In genomic region chr7:26167293-26167934, GRCh38 we compare ENCODE assay signal across 11 cellular contexts. TPM values are rescaled to one million over a fixed set of nuclear protein-coding genes. Genes with fewer than 3 reads are reported as not detected.
A peak's percentile ranks its signal among the peaks of the same experiment; 100 is the strongest.
DNase-seq lines count a peak whose midpoint lies in the region; ATAC-seq and TF ChIP-seq lines count a peak whose summit lies in the region.
"Had no signal": no experiment of that assay in that cellular context is flagged by ENCODE, and none has a peak within 500 bp of the region (broad histone marks: within the 10 kb centered on the region; RNA-seq: fewer than 3 reads in every experiment).

No MANE protein-coding gene starts in this region.

- H3K36me3 ChIP-seq in BE2C: no peaks in the 10 kb centered on the region

- DNase-seq in activated effector memory CD4-positive, alpha-beta T cell treated with anti-CD3 and anti-CD28 coated beads, Interleukin-2, amount 50 U/mL, for 16 hours: peak; percentile 67
- DNase-seq in activated effector memory CD4-positive, alpha-beta T cell treated with Interleukin-2 at 50 U/mL for 16 hours: no peak
- DNase-seq in activated CD4-positive, alpha-beta T cell treated with anti-CD3 and anti-CD28 coated beads, Interleukin-2, amount 10 ng/mL, durations not matched to agents 7 days and 5 days: no peak
- DNase-seq in stimulated activated naive CD8-positive, alpha-beta T cell treated with anti-CD3 and anti-CD28 coated beads, Interleukin-15, Interleukin-2, amounts not matched to agents 100 U/mL and 50 U/mL, for 24 hours: no peak
- no peak for DNase-seq in BE2C
- no peak for DNase-seq in NCI-H345 (lab: John Stamatoyannopoulos, UW)
- DNase-seq in H4 (ENCODE audit: low spot score): no peak
- DNase-seq: NCI-H524 treated with DMSO at 0.1 percent for 48 hours had no signal

- no peak overlapping the region for H3K4me3 ChIP-seq in BE2C (ENCODE audit: low read depth, low read length)
- H3K4me3 ChIP-seq: BLaER1 had no signal

- peaks cover 45% of the 10 kb centered on the region for H3K4me1 Mint-ChIP-seq in activated CD4-positive, alpha-beta T cell treated with anti-CD3 and anti-CD28 coated beads, Interleukin-2, amount 10 ng/mL, durations not matched to agents 7 days and 5 days
- H3K4me1 Mint-ChIP-seq: nephron had no signal

- TF ChIP-seq CTCF in BE2C (IDR thresholded peaks at IDR 0.05; ENCODE audit: low read depth, low read length): no peak

- POLR2A ChIA-PET in activated CD4-positive, alpha-beta T cell treated with anti-CD3 and anti-CD28 coated beads, Interleukin-2, amount 10 ng/mL, durations not matched to agents 7 days and 5 days (lab: Charles Lee): interaction anchor here (0.6 to 0.8 kb wide), 4 partner anchors 20 to 99 kb away, joined by 3 to 8 read pairs (median 3); no protein-coding TSS in a partner anchor

- ATAC-seq in HG02885 (IDR thresholded peaks at IDR 0.05; ENCODE audit: poor library complexity, unreplicated experiment): peak; percentile 56
- peak; percentile 55 for ATAC-seq in stimulated activated naive CD8-positive, alpha-beta T cell treated with anti-CD3 and anti-CD28 coated beads, Interleukin-15, Interleukin-2, amounts not matched to agents 100 U/mL and 50 U/mL, for 24 hours

- no peaks in the 10 kb centered on the region for H3K27me3 ChIP-seq in BE2C
- H3K27me3 ChIP-seq: BLaER1 had no signal

- H3K9me3 ChIP-seq in BE2C: no peaks in the 10 kb centered on the region

- H3K27ac Mint-ChIP-seq in activated CD4-positive, alpha-beta T cell treated with anti-CD3 and anti-CD28 coated beads, Interleukin-2, amount 10 ng/mL, durations not matched to agents 7 days and 5 days: peak overlapping the region; percentile 63

- CTCF ChIA-PET in activated CD4-positive, alpha-beta T cell treated with anti-CD3 and anti-CD28 coated beads, Interleukin-2, amount 10 ng/mL, durations not matched to agents 7 days and 5 days (lab: Charles Lee): interaction anchor here (1.2 to 2.4 kb wide), 3 partner anchors 12 to 15 kb away, joined by 3 to 16 read pairs (median 5); partner anchors contain the start of gene NFE2L3

- peaks cover 3% of the 10 kb centered on the region for H3K9me3 Mint-ChIP-seq in activated CD4-positive, alpha-beta T cell treated with anti-CD3 and anti-CD28 coated beads, Interleukin-2, amount 10 ng/mL, durations not matched to agents 7 days and 5 days

- H3K4me1 ChIP-seq in BE2C: no peaks in the 10 kb centered on the region
- H3K4me1 ChIP-seq: BLaER1 had no signal

- H3K27me3 Mint-ChIP-seq in activated CD4-positive, alpha-beta T cell treated with anti-CD3 and anti-CD28 coated beads, Interleukin-2, amount 10 ng/mL, durations not matched to agents 7 days and 5 days: no peaks in the 10 kb centered on the region

- H3K36me3 Mint-ChIP-seq in activated CD4-positive, alpha-beta T cell treated with anti-CD3 and anti-CD28 coated beads, Interleukin-2, amount 10 ng/mL, durations not matched to agents 7 days and 5 days (ENCODE audit: low read depth): peaks cover 35% of the 10 kb centered on the region

- H3K4me3 Mint-ChIP-seq in activated CD4-positive, alpha-beta T cell treated with anti-CD3 and anti-CD28 coated beads, Interleukin-2, amount 10 ng/mL, durations not matched to agents 7 days and 5 days: no peak overlapping the region
- H3K4me3 Mint-ChIP-seq: nephron had no signal

RNA-seq across cellular contexts. Expression of gene NFE2L3, which starts 15.4 kb away (rescaled TPM):
- 10 to 100 TPM; 12.0 to 15.3 TPM for total RNA-seq in activated CD4-positive, alpha-beta T cell treated with anti-CD3 and anti-CD28 coated beads, Interleukin-2, amount 10 ng/mL, durations not matched to agents 7 days and 5 days
- 4.2 TPM for polyA plus RNA-seq in BE2C (2012; ENCODE audit: insufficient read depth, insufficient read length, low read depth)
- total RNA-seq in H4 (2014; rRNA removed; shearing (Covaris generic)): 34.1 and 34.9 TPM in 2 replicates

RNA-seq across cellular contexts. Expression of gene HNRNPA2B1, which starts 33.1 kb away (rescaled TPM):
- 100 to 1,000 TPM; 649 to 781 TPM for total RNA-seq in activated CD4-positive, alpha-beta T cell treated with anti-CD3 and anti-CD28 coated beads, Interleukin-2, amount 10 ng/mL, durations not matched to agents 7 days and 5 days
- polyA plus RNA-seq in BE2C (2012; ENCODE audit: insufficient read depth, insufficient read length, low read depth): 559 TPM
- 178 and 335 TPM in 2 replicates for total RNA-seq in H4 (2014; rRNA removed; shearing (Covaris generic))

RNA-seq across cellular contexts. Expression of gene CBX3, which starts 34.1 kb away (rescaled TPM):
- 100 to 1,000 TPM; 217 to 235 TPM for total RNA-seq in activated CD4-positive, alpha-beta T cell treated with anti-CD3 and anti-CD28 coated beads, Interleukin-2, amount 10 ng/mL, durations not matched to agents 7 days and 5 days
- 138 TPM for polyA plus RNA-seq in BE2C (2012; ENCODE audit: insufficient read depth, insufficient read length, low read depth)
- 516 and 552 TPM in 2 replicates for total RNA-seq in H4 (2014; rRNA removed; shearing (Covaris generic))
